ENCODE assay signal across 13 cellular contexts in the genomic region with DNA sequence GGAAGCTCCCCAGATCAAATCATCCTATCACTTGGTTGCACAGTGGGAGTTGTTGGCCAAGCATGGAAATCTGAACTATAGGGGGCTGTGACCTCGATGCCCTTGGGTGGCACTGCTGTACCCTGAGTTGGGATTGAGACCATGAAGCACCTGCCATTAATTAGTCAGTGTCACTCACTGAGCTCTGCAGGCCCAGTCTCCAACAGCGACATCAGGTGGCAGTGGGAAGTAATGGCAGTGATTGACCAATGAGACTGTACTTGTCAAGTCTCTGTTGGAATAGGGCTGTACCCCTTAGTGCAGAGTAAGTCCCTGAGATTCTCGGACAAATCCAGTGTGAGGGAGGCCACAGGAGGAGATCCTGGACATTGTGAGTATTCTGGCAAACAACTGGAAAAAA.
A peak's percentile ranks its signal among the peaks of the same experiment; 100 is the strongest.
DNase-seq lines count a peak whose midpoint lies in the region; ATAC-seq and TF ChIP-seq lines count a peak whose summit lies in the region.
"Had no signal": no experiment of that assay in that cellular context is flagged by ENCODE, and none has a peak within 500 bp of the region (broad histone marks: within the 10 kb centered on the region; RNA-seq: fewer than 3 reads in every experiment).

No MANE protein-coding gene starts in this region.

- DNase-seq in COLO829 (ENCODE audit: low spot score) (peak; percentile 23), GM23338 (ENCODE audit: low spot score) (peak; percentile 53), PC-9 (no peak), iPS DF 6.9 (ENCODE audit: low read depth, low spot score) (peak; percentile 22), NCI-H2107 (lab: John Stamatoyannopoulos, UW) (no peak), NOMO-1 treated with DMSO at 0.1 percent for 48 hours (lab: John Stamatoyannopoulos, UW; ENCODE audit: unreplicated experiment) (no peak)
- DNase-seq: activated CD4-positive, CD25-positive, alpha-beta regulatory T cell; activated gamma-delta T cell; NCI-H2171 treated with DMSO at 0.1 percent for 48 hours; stimulated activated CD4-positive, alpha-beta T cell treated with anti-CD3 and anti-CD28 coated beads, Interleukin-12 subunit alpha, Interleukin-12 subunit beta, amount 100 ng/mL, for 4 hours had no signal

- H3F3A ChIP-seq in GM23338 (replicated peaks; ENCODE audit: low read depth): no peaks in the 10 kb centered on the region
- no peaks in the 10 kb centered on the region for H3F3A ChIP-seq in PC-9 (ENCODE audit: insufficient read depth, low read depth)

- WGBS in iPS DF 6.9 (ENCODE audit: insufficient coverage, insufficient read length): no CpG with 5 or more reads among the region's 3 CpGs

- H3K4me1 ChIP-seq in GM23338 (ENCODE audit: insufficient read depth) (no peaks in the 10 kb centered on the region), PC-9 (replicated peaks; ENCODE audit: insufficient read depth) (no peaks in the 10 kb centered on the region), iPS DF 6.9 (ENCODE audit: control insufficient read depth, insufficient read depth, low read length) (no peaks in the 10 kb centered on the region)

- H3K4me1 Mint-ChIP-seq in GM23338: no peaks in the 10 kb centered on the region; the same call in 2 of the 3 replicates
- H3K4me1 Mint-ChIP-seq: central memory CD8-positive, alpha-beta T cell had no signal

- H3K27me3 ChIP-seq in GM23338 (ENCODE audit: insufficient read depth) (no peaks in the 10 kb centered on the region), PC-9 (ENCODE audit: insufficient read depth, low read depth) (peaks cover 82% of the 10 kb centered on the region), iPS DF 6.9 (ENCODE audit: control insufficient read depth, insufficient read depth, low read length) (no peaks in the 10 kb centered on the region)

- no peak overlapping the region for H3K4me3 Mint-ChIP-seq in GM23338
- H3K4me3 Mint-ChIP-seq: central memory CD8-positive, alpha-beta T cell had no signal

- POLR2A ChIA-PET in PC-9 (lab: Charles Lee; ENCODE audit: unreplicated experiment): no interaction called here

- peaks cover 8% of the 10 kb centered on the region for H3K27me3 Mint-ChIP-seq in GM23338 (ENCODE audit: insufficient read depth, low read depth, poor library complexity)

- CTCF ChIA-PET in PC-9 (lab: Charles Lee): no interaction called here

- ATAC-seq in GM23338 (peak; percentile 41), HG02610 (IDR thresholded peaks at IDR 0.05; ENCODE audit: unreplicated experiment) (no peak)
- ATAC-seq: Right ventricle myocardium inferior had no signal

- intact Hi-C loops in PC-9 (cut with micrococcal nuclease; ENCODE audit: unreplicated experiment): no loop called here

- H2AFZ ChIP-seq in GM23338 (no peak overlapping the region), PC-9 (no peak overlapping the region)

- H3K9me3 ChIP-seq in PC-9 (ENCODE audit: insufficient read depth, low read depth) (0 out of 2 replicates have a peak, but pooled peaks cover 6% of the 10 kb centered on the region), iPS DF 6.9 (ENCODE audit: control insufficient read depth, insufficient read depth, low read length) (no peaks in the 10 kb centered on the region)

- H3K27ac ChIP-seq in GM23338 (ENCODE audit: low read depth) (no peak overlapping the region), PC-9 (no peak overlapping the region), iPS DF 6.9 (ENCODE audit: low read length) (no peak overlapping the region)

- no peak overlapping the region for H3K27ac Mint-ChIP-seq in GM23338

- peak; percentile 73 to 83 for TF ChIP-seq CTCF in GM23338 (conservative IDR thresholded peaks at IDR 0.05; ENCODE audit: low read depth in 2 of 2)
- peak; percentile 53; the same call in 1 of the 2 replicates for TF ChIP-seq CTCF in PC-9 (conservative IDR thresholded peaks at IDR 0.05)

- peaks cover 16% of the 10 kb centered on the region for H3K9me3 Mint-ChIP-seq in GM23338

- no peak overlapping the region for H3K4me3 ChIP-seq in GM23338
- H3K4me3 ChIP-seq in PC-9: no peak overlapping the region
- H3K4me3 ChIP-seq in iPS DF 6.9 (ENCODE audit: low read length): no peak overlapping the region

- H3K9me2 ChIP-seq in GM23338 (ENCODE audit: insufficient read depth) (no peaks in the 10 kb centered on the region), PC-9 (ENCODE audit: insufficient read depth) (no peaks in the 10 kb centered on the region)

- no TSS peak for BruUV-seq in PC-9 (replicated peaks; lab: Mats Ljungman, UMichigan)

- H3K36me3 Mint-ChIP-seq in GM23338 (ENCODE audit: low read depth): no peaks in the 10 kb centered on the region

- H3K36me3 ChIP-seq in GM23338 (ENCODE audit: insufficient read depth) (no peaks in the 10 kb centered on the region), PC-9 (ENCODE audit: low read depth) (no peaks in the 10 kb centered on the region), iPS DF 6.9 (ENCODE audit: control insufficient read depth, insufficient read depth, low read length) (no peaks in the 10 kb centered on the region; the same call in 1 of the 2 replicates)

- H3K4me2 ChIP-seq in GM23338: no peak overlapping the region
- H3K4me2 ChIP-seq in PC-9: no peak overlapping the region

- no peaks in the 10 kb centered on the region for H4K20me1 ChIP-seq in GM23338 (replicated peaks; ENCODE audit: insufficient read depth)
- no peaks in the 10 kb centered on the region for H4K20me1 ChIP-seq in PC-9 (ENCODE audit: insufficient read depth)

- no peaks in the 10 kb centered on the region for H3K79me2 ChIP-seq in GM23338 (replicated peaks; ENCODE audit: insufficient read depth)
- no peaks in the 10 kb centered on the region for H3K79me2 ChIP-seq in PC-9 (ENCODE audit: low read depth)

TF ChIP-seq in GM23338, 12 proteins besides CTCF, POLR2A, EP300 and RAD21:
- TF ChIP-seq ZNF114 (CRISPR knock-in tag; IDR thresholded peaks at IDR 0.05): no peak

Comparison
In these comparisons a context has a peak if more than half of its experiments do, and no peak if none do; other contexts are left out.
1. DNase-seq: peak in COLO829 (single experiment), GM23338 (single experiment) and iPS DF 6.9 (single experiment); none in PC-9 (0 of 2), NCI-H2107 (single experiment) and NOMO-1 treated with DMSO at 0.1 percent for 48 hours (single experiment).